In genomic region chr3:148839805-148840204, GRCh38 we compare ENCODE assay signal across 26 cellular contexts. TPM values are rescaled to one million over a fixed set of nuclear protein-coding genes. Genes with fewer than 3 reads are reported as not detected.
DNase-seq lines count a peak whose midpoint lies in the region; ATAC-seq, FAIRE-seq and TF ChIP-seq lines count a peak whose summit lies in the region.
"Had no signal": no experiment of that assay in that cellular context is flagged by ENCODE, and none has a peak within 500 bp of the region (broad histone marks: within the 10 kb centered on the region; RNA-seq: fewer than 3 reads in every experiment).

No MANE protein-coding gene starts in this region.

- H3K9me3 ChIP-seq in MG63, result no peaks in the 10 kb centered on the region
- H3K9me3 ChIP-seq: BE2C, SJCRH30, tibial artery had no signal

- DNase-seq in GM12891 (ENCODE audit: insufficient read length, low spot score) (no peak), DMS79 treated with DMSO at 0.1 percent for 48 hours (lab: John Stamatoyannopoulos, UW) (no peak), NCI-H510A treated with DMSO at 0.1 percent for 48 hours (lab: John Stamatoyannopoulos, UW) (no peak), MG63 (no peak)
- DNase-seq in activated CD4-positive, alpha-beta memory T cell treated with anti-CD3 and anti-CD28 coated beads, Interleukin-2, amount 10 ng/mL, durations not matched to agents 7 days and 5 days, result no peak
- DNase-seq: activated naive CD8-positive, alpha-beta T cell treated with anti-CD3 and anti-CD28 coated beads, Interleukin-2, amount 10 ng/mL, durations not matched to agents 7 days and 5 days; BE2C; brain microvascular endothelial cell; HCEC 1CT; NCI-H2029 treated with DMSO at 0.1 percent for 48 hours; NCI-H510A; right cardiac atrium; SJCRH30; stimulated activated CD4-positive, alpha-beta T cell treated with anti-CD3 and anti-CD28 coated beads, Interleukin-15, amount 100 ng/mL, for 24 hours; stimulated activated naive B cell treated with anti-CD40 and anti-IgM and Interleukin-4, amounts not matched to agents 10 μg/mL and 1 μg/mL and 100 μg/mL, for 72 hours; T-helper 2 cell; tibial artery had no signal

- POLR2A ChIA-PET in activated CD4-positive, alpha-beta memory T cell treated with anti-CD3 and anti-CD28 coated beads, Interleukin-2, amount 10 ng/mL, durations not matched to agents 7 days and 5 days (lab: Charles Lee), result no interaction called here

- CTCF ChIA-PET in activated CD4-positive, alpha-beta memory T cell treated with anti-CD3 and anti-CD28 coated beads, Interleukin-2, amount 10 ng/mL, durations not matched to agents 7 days and 5 days (lab: Charles Lee), result no interaction called here

- no peak for TF ChIP-seq POLR2A in GM12891 (IDR thresholded peaks at IDR 0.05; ENCODE audit: low read depth, low read length)

- ATAC-seq in GM19395 (IDR thresholded peaks at IDR 0.05; ENCODE audit: unreplicated experiment), result peak; percentile 77
- ATAC-seq in GM21786 (IDR thresholded peaks at IDR 0.05; ENCODE audit: unreplicated experiment), result peak; percentile 57
- peak; percentile 68 for ATAC-seq in HG03342 (IDR thresholded peaks at IDR 0.05; ENCODE audit: unreplicated experiment)
- ATAC-seq: K562; right cardiac atrium; stimulated activated naive B cell treated with anti-CD40 and anti-IgM and Interleukin-4, amounts not matched to agents 10 μg/mL and 1 μg/mL and 100 μg/mL, for 72 hours had no signal

- no peaks in the 10 kb centered on the region for H3K9me3 Mint-ChIP-seq in activated CD4-positive, alpha-beta memory T cell treated with anti-CD3 and anti-CD28 coated beads, Interleukin-2, amount 10 ng/mL, durations not matched to agents 7 days and 5 days
- H3K9me3 Mint-ChIP-seq: activated naive CD8-positive, alpha-beta T cell treated with anti-CD3 and anti-CD28 coated beads, Interleukin-2, amount 10 ng/mL, durations not matched to agents 7 days and 5 days; activated T-helper 1 cell treated with anti-CD3 and anti-CD28 coated beads, Interleukin-12 subunit alpha, Interleukin-12 subunit beta, Interleukin-2, Interleukin-4 antibody, amounts not matched to agents 30 ng/mL and 10 ng/mL and 1 ng/mL, durations not matched to agents 14 hours and 24 hours and 36 hours; stimulated activated naive B cell treated with anti-CD40 and anti-IgM and Interleukin-4, amounts not matched to agents 10 μg/mL and 1 μg/mL and 100 μg/mL, for 72 hours had no signal

- no peaks in the 10 kb centered on the region for H3K4me1 Mint-ChIP-seq in activated CD4-positive, alpha-beta memory T cell treated with anti-CD3 and anti-CD28 coated beads, Interleukin-2, amount 10 ng/mL, durations not matched to agents 7 days and 5 days
- H3K4me1 Mint-ChIP-seq: activated naive CD8-positive, alpha-beta T cell treated with anti-CD3 and anti-CD28 coated beads, Interleukin-2, amount 10 ng/mL, durations not matched to agents 7 days and 5 days; stimulated activated naive B cell treated with anti-CD40 and anti-IgM and Interleukin-4, amounts not matched to agents 10 μg/mL and 1 μg/mL and 100 μg/mL, for 72 hours had no signal

- H3K27me3 Mint-ChIP-seq in activated CD4-positive, alpha-beta memory T cell treated with anti-CD3 and anti-CD28 coated beads, Interleukin-2, amount 10 ng/mL, durations not matched to agents 7 days and 5 days, result no peaks in the 10 kb centered on the region
- H3K27me3 Mint-ChIP-seq: activated naive CD8-positive, alpha-beta T cell treated with anti-CD3 and anti-CD28 coated beads, Interleukin-2, amount 10 ng/mL, durations not matched to agents 7 days and 5 days; stimulated activated naive B cell treated with anti-CD40 and anti-IgM and Interleukin-4, amounts not matched to agents 10 μg/mL and 1 μg/mL and 100 μg/mL, for 72 hours had no signal

- no peaks in the 10 kb centered on the region for H3K36me3 ChIP-seq in MG63
- H3K36me3 ChIP-seq: BE2C, brain microvascular endothelial cell, SJCRH30, tibial artery had no signal

- FAIRE-seq in GM12891 (lab: Jason Lieb, UNC), result peak; percentile 51
- FAIRE-seq: endometrium had no signal

- no peaks in the 10 kb centered on the region for H3K27me3 ChIP-seq in MG63
- H3K27me3 ChIP-seq: BE2C, brain microvascular endothelial cell, SJCRH30, tibial artery had no signal

- H3K4me3 Mint-ChIP-seq in activated CD4-positive, alpha-beta memory T cell treated with anti-CD3 and anti-CD28 coated beads, Interleukin-2, amount 10 ng/mL, durations not matched to agents 7 days and 5 days, result no peak overlapping the region
- H3K4me3 Mint-ChIP-seq: activated naive CD8-positive, alpha-beta T cell treated with anti-CD3 and anti-CD28 coated beads, Interleukin-2, amount 10 ng/mL, durations not matched to agents 7 days and 5 days; activated T-helper 1 cell treated with anti-CD3 and anti-CD28 coated beads, Interleukin-12 subunit alpha, Interleukin-12 subunit beta, Interleukin-2, Interleukin-4 antibody, amounts not matched to agents 30 ng/mL and 10 ng/mL and 1 ng/mL, durations not matched to agents 14 hours and 24 hours and 36 hours; stimulated activated naive B cell treated with anti-CD40 and anti-IgM and Interleukin-4, amounts not matched to agents 10 μg/mL and 1 μg/mL and 100 μg/mL, for 72 hours had no signal

- no peak overlapping the region for H3K27ac Mint-ChIP-seq in activated CD4-positive, alpha-beta memory T cell treated with anti-CD3 and anti-CD28 coated beads, Interleukin-2, amount 10 ng/mL, durations not matched to agents 7 days and 5 days
- H3K27ac Mint-ChIP-seq: activated naive CD8-positive, alpha-beta T cell treated with anti-CD3 and anti-CD28 coated beads, Interleukin-2, amount 10 ng/mL, durations not matched to agents 7 days and 5 days; activated T-helper 1 cell treated with anti-CD3 and anti-CD28 coated beads, Interleukin-12 subunit alpha, Interleukin-12 subunit beta, Interleukin-2, Interleukin-4 antibody, amounts not matched to agents 30 ng/mL and 10 ng/mL and 1 ng/mL, durations not matched to agents 14 hours and 24 hours and 36 hours; stimulated activated naive B cell treated with anti-CD40 and anti-IgM and Interleukin-4, amounts not matched to agents 10 μg/mL and 1 μg/mL and 100 μg/mL, for 72 hours had no signal

- H3K36me3 Mint-ChIP-seq in activated CD4-positive, alpha-beta memory T cell treated with anti-CD3 and anti-CD28 coated beads, Interleukin-2, amount 10 ng/mL, durations not matched to agents 7 days and 5 days (ENCODE audit: low read depth), result no peaks in the 10 kb centered on the region
- H3K36me3 Mint-ChIP-seq: activated naive CD8-positive, alpha-beta T cell treated with anti-CD3 and anti-CD28 coated beads, Interleukin-2, amount 10 ng/mL, durations not matched to agents 7 days and 5 days; stimulated activated naive B cell treated with anti-CD40 and anti-IgM and Interleukin-4, amounts not matched to agents 10 μg/mL and 1 μg/mL and 100 μg/mL, for 72 hours had no signal

- H3K4me3 ChIP-seq in MG63, result no peak overlapping the region
- H3K4me3 ChIP-seq: coronary artery, K562, lung, SJCRH30, tibial artery had no signal

TF ChIP-seq in GM12891, 5 proteins besides CTCF, POLR2A, EP300 and RAD21:
- no peak for TF ChIP-seq SPI1 (IDR thresholded peaks at IDR 0.05; ENCODE audit: low read depth, low read length)
- TF ChIP-seq POU2F2 (IDR thresholded peaks at IDR 0.05; ENCODE audit: low read depth, low read length), result no peak
- no peak for TF ChIP-seq POLR2AphosphoS5 (IDR thresholded peaks at IDR 0.05; ENCODE audit: low read depth, low read length)
- no peak for TF ChIP-seq PAX5 (IDR thresholded peaks at IDR 0.05; ENCODE audit: insufficient read depth, low read length, severe bottlenecking)
- TF ChIP-seq TAF1 (IDR thresholded peaks at IDR 0.05; ENCODE audit: low read depth, low read length), result no peak

RNA-seq across cellular contexts. Expression of gene CPB1, which starts 12.2 kb away (rescaled TPM):
- not detected for polyA plus RNA-seq in GM12891 (2012; ENCODE audit: low read depth, missing spikeins)
- total RNA-seq in MG63 (2014; rRNA removed; shearing (Covaris generic); ENCODE audit: low replicate concordance), result not detected in 2 replicates
- total RNA-seq in activated CD4-positive, alpha-beta memory T cell treated with anti-CD3 and anti-CD28 coated beads, Interleukin-2, amount 10 ng/mL, durations not matched to agents 7 days and 5 days, result not detected
- total RNA-seq: A172; activated naive CD8-positive, alpha-beta T cell treated with anti-CD3 and anti-CD28 coated beads, Interleukin-2, amount 10 ng/mL, durations not matched to agents 7 days and 5 days; activated T-helper 1 cell treated with anti-CD3 and anti-CD28 coated beads, Interleukin-12 subunit alpha, Interleukin-12 subunit beta, Interleukin-2, Interleukin-4 antibody, amounts not matched to agents 30 ng/mL and 10 ng/mL and 1 ng/mL, durations not matched to agents 14 hours and 24 hours and 36 hours; SJCRH30 had no signal
- polyA plus RNA-seq: K562 had no signal

RNA-seq across cellular contexts. Expression of gene CPA3, which starts 25.3 kb away (rescaled TPM):
- not detected for polyA plus RNA-seq in GM12891 (2012; ENCODE audit: low read depth, missing spikeins)
- 1.3 TPM in 1 of 2 replicates, not detected in the other for total RNA-seq in MG63 (2014; rRNA removed; shearing (Covaris generic); ENCODE audit: low replicate concordance)
- total RNA-seq in activated CD4-positive, alpha-beta memory T cell treated with anti-CD3 and anti-CD28 coated beads, Interleukin-2, amount 10 ng/mL, durations not matched to agents 7 days and 5 days, result not detected
- total RNA-seq: A172; activated naive CD8-positive, alpha-beta T cell treated with anti-CD3 and anti-CD28 coated beads, Interleukin-2, amount 10 ng/mL, durations not matched to agents 7 days and 5 days; activated T-helper 1 cell treated with anti-CD3 and anti-CD28 coated beads, Interleukin-12 subunit alpha, Interleukin-12 subunit beta, Interleukin-2, Interleukin-4 antibody, amounts not matched to agents 30 ng/mL and 10 ng/mL and 1 ng/mL, durations not matched to agents 14 hours and 24 hours and 36 hours; K562; SJCRH30 had no signal
- polyA plus RNA-seq: K562 had no signal
